13 cellular contexts compared by ENCODE assay signal in genomic region chr22:40332319-40332781, GRCh38. TPM values are rescaled to one million over a fixed set of nuclear protein-coding genes. Genes with fewer than 3 reads are reported as not detected.
A peak's percentile ranks its signal among the peaks of the same experiment; 100 is the strongest.
DNase-seq lines count a peak whose midpoint lies in the region; ATAC-seq and TF ChIP-seq lines count a peak whose summit lies in the region.
"Had no signal": no experiment of that assay in that cellular context is flagged by ENCODE, and none has a peak within 500 bp of the region (broad histone marks: within the 10 kb centered on the region; RNA-seq: fewer than 3 reads in every experiment).

No MANE protein-coding gene starts in this region.

- no peak for TF ChIP-seq CTCF in dorsolateral prefrontal cortex (IDR thresholded peaks at IDR 0.05 in 54 of 56, conservative IDR thresholded peaks at IDR 0.05 in 2 of 56; ENCODE audit: low read depth in 1 of 56, partially characterized antibody in 56 of 56)
- TF ChIP-seq CTCF in sigmoid colon (IDR thresholded peaks at IDR 0.05), result no peak
- TF ChIP-seq CTCF in GM13976 (IDR thresholded peaks at IDR 0.05; ENCODE audit: borderline replicate concordance, control extremely low read depth, extremely low read depth, insufficient read depth, missing control alignments), result no peak

- intact Hi-C loops in dorsolateral prefrontal cortex (cut with DNase I) (loop anchor here in 1 of 2 donors (5.0 kb wide), 1 partner anchor 295 kb away; no protein-coding TSS in a partner anchor), sigmoid colon (cut with DNase I) (no loop called here)

- peaks cover 51% of the 10 kb centered on the region for H3K4me1 Mint-ChIP-seq in T-helper 17 cell

- TF ChIP-seq POLR2A in sigmoid colon (IDR thresholded peaks at IDR 0.05), result no peak

- no peaks in the 10 kb centered on the region for H3K27me3 ChIP-seq in dorsolateral prefrontal cortex
- no peaks in the 10 kb centered on the region for H3K27me3 ChIP-seq in muscle layer of colon (ENCODE audit: control insufficient read depth in 1 of 2, insufficient read depth in 2 of 2, low read length in 2 of 2)
- no peaks in the 10 kb centered on the region for H3K27me3 ChIP-seq in sigmoid colon
- H3K27me3 ChIP-seq: ovary, upper lobe of right lung had no signal

- DNase-seq in ELR (ENCODE audit: low read depth), result peak; percentile 15
- DNase-seq in T-helper 17 cell, result no peak
- DNase-seq in dorsolateral prefrontal cortex, result no peak
- DNase-seq in sigmoid colon, result no peak
- no peak for DNase-seq in NCI-H526 (lab: John Stamatoyannopoulos, UW)
- DNase-seq in GM13976 (ENCODE audit: low spot score), result no peak
- DNase-seq: Karpas-422, NCI-H510A, ovary, SHP77 treated with DMSO at 0.1 percent for 48 hours, upper lobe of right lung had no signal

- peaks cover 1% of the 10 kb centered on the region for H3K36me3 Mint-ChIP-seq in T-helper 17 cell (ENCODE audit: low read depth)

- H3K4me1 ChIP-seq in muscle layer of colon (ENCODE audit: insufficient read depth, low read length) (no peaks in the 10 kb centered on the region), sigmoid colon (peaks cover 0 to 14% (median 8%) of the 10 kb centered on the region in 4 donors)

- H3K4me3 ChIP-seq in dorsolateral prefrontal cortex (no peak overlapping the region), muscle layer of colon (ENCODE audit: low read depth in 1 of 2, low read length in 2 of 2) (no peak overlapping the region), sigmoid colon (no peak overlapping the region)
- H3K4me3 ChIP-seq: ovary, upper lobe of right lung had no signal

- H3K9me3 ChIP-seq in T-helper 17 cell (ENCODE audit: control insufficient read depth, low read length, poor library complexity, severe bottlenecking), result no peaks in the 10 kb centered on the region
- no peaks in the 10 kb centered on the region for H3K9me3 ChIP-seq in muscle layer of colon (ENCODE audit: low read length)
- no peaks in the 10 kb centered on the region for H3K9me3 ChIP-seq in sigmoid colon
- H3K9me3 ChIP-seq: ovary, upper lobe of right lung had no signal

- H3K27ac Mint-ChIP-seq in T-helper 17 cell, result peak overlapping the region; percentile 97

- 63 to 73% methylated on average over 9 of the region's 9 CpGs for WGBS in sigmoid colon, 2 donors

- TF ChIP-seq EP300 in sigmoid colon (IDR thresholded peaks at IDR 0.05), result no peak

- H3K36me3 ChIP-seq in muscle layer of colon (ENCODE audit: insufficient read depth, low read length) (peaks cover 7% of the 10 kb centered on the region), sigmoid colon (peaks cover 0 to 10% (median 3%) of the 10 kb centered on the region in 4 donors)
- H3K36me3 ChIP-seq: ovary had no signal

- no peaks in the 10 kb centered on the region for H3K27me3 Mint-ChIP-seq in T-helper 17 cell

- peak overlapping the region; percentile 63 for H3K4me3 Mint-ChIP-seq in T-helper 17 cell

- no peak overlapping the region for H3K9ac ChIP-seq in muscle layer of colon (ENCODE audit: low read length)

- H3K27ac ChIP-seq in dorsolateral prefrontal cortex, result peak overlapping the region in 43 of 59 donors; percentile 2 to 83 (median 36)
- H3K27ac ChIP-seq in muscle layer of colon (ENCODE audit: low read depth, low read length), result peak overlapping the region; percentile 24
- H3K27ac ChIP-seq in sigmoid colon, result peak overlapping the region in 2 of 4 donors; percentile 3 to 9
- H3K27ac ChIP-seq: ovary, upper lobe of right lung had no signal

- ATAC-seq in T-helper 17 cell (peak; percentile 40), HG03432 (IDR thresholded peaks at IDR 0.05; ENCODE audit: unreplicated experiment) (no peak)
- ATAC-seq: upper lobe of right lung had no signal

- in situ Hi-C loops in GM13976 (cut with MboI; ENCODE audit: low sequenced_read_pairs, unreplicated experiment), result no loop called here

RNA-seq across cellular contexts. Expression of gene ADSL, which starts 13.9 kb away (rescaled TPM):
- 10 to 100 TPM; 59.2 to 67.5 TPM for total RNA-seq in T-helper 17 cell
- total RNA-seq in dorsolateral prefrontal cortex, result 10 to 100 TPM; 19.7 to 50.9 (median 31.0) TPM
- total RNA-seq in sigmoid colon, result 100 to 1,000 TPM in 2 of 4 donors, 10 to 100 TPM in 2; 86.7 to 469 (median 111) TPM
- 10 to 100 TPM; 34.0 to 55.0 (median 34.8) TPM for polyA plus RNA-seq in sigmoid colon

RNA-seq across cellular contexts. Expression of gene SGSM3, which starts 38.0 kb away (rescaled TPM):
- total RNA-seq in T-helper 17 cell (10 to 100 TPM; 56.7 to 79.4 TPM), dorsolateral prefrontal cortex (100 to 1,000 TPM in 52 of 120 experiments, 10 to 100 TPM in 68; 65.9 to 153 (median 96.7) TPM), sigmoid colon (10 to 100 TPM; 27.0 to 51.2 (median 32.9) TPM)
- polyA plus RNA-seq in sigmoid colon, result 100 to 1,000 TPM; 102 to 119 (median 113) TPM
